Comparison of ENCODE assay signal across 8 cellular contexts in genomic region chr19:47391510-47392223, GRCh38. TPM values are rescaled to one million over a fixed set of nuclear protein-coding genes. Genes with fewer than 3 reads are reported as not detected.
A peak's percentile ranks its signal among the peaks of the same experiment; 100 is the strongest.
DNase-seq lines count a peak whose midpoint lies in the region; ATAC-seq and FAIRE-seq lines count a peak whose summit lies in the region.

No MANE protein-coding gene starts in this region.

- DNase-seq in Caki2 (ENCODE audit: low read depth): peak; percentile 58
- DNase-seq in HUDEP-2 (lab: John Stamatoyannopoulos, UW; ENCODE audit: unreplicated experiment in 76 of 76): peak in 69 of 76 experiments; percentile 12 to 97 (median 72)
- DNase-seq in RCC 7860 (ENCODE audit: low spot score): peak; percentile 37
- DNase-seq in activated T-cell treated with anti-CD3 and anti-CD28 coated beads, Interleukin-2, amount 50 U/mL, for 72 hours: peak; percentile 80 to 86
- peak; percentile 57 for DNase-seq in fibroblast of the conjunctiva (ENCODE audit: low read depth)
- peak; percentile 52 for DNase-seq in neuronal stem cell (ENCODE audit: low spot score)
- DNase-seq in substantia nigra (lab: John Stamatoyannopoulos, UW): peak in 43 of 49 donors; percentile 1 to 82 (median 55)

- H3K4me1 Mint-ChIP-seq in activated T-cell treated with anti-CD3 and anti-CD28 coated beads, Interleukin-2, amount 50 U/mL, for 72 hours (ENCODE audit: low read depth): peaks cover 6% of the 10 kb centered on the region

- no peaks in the 10 kb centered on the region for H3K9me3 ChIP-seq in neuronal stem cell (replicated peaks in 1 of 2; ENCODE audit: control insufficient read depth in 2 of 2, insufficient read depth in 1 of 2, low read depth in 1 of 2, low read length in 2 of 2)

- H3K27ac Mint-ChIP-seq in activated T-cell treated with anti-CD3 and anti-CD28 coated beads, Interleukin-2, amount 50 U/mL, for 72 hours: no peak overlapping the region

- H3K4me3 ChIP-seq in neuronal stem cell (ENCODE audit: low read length in 2 of 2): no peak overlapping the region

- H3K36me3 ChIP-seq in neuronal stem cell (replicated peaks in 1 of 2; ENCODE audit: control insufficient read depth in 2 of 2, insufficient read depth in 2 of 2, low read length in 2 of 2): no peaks in the 10 kb centered on the region

- H3K27me3 Mint-ChIP-seq in activated T-cell treated with anti-CD3 and anti-CD28 coated beads, Interleukin-2, amount 50 U/mL, for 72 hours (ENCODE audit: low read depth): peaks cover 10% of the 10 kb centered on the region

- peak overlapping the region; percentile 59 for H2BK15ac ChIP-seq in neuronal stem cell (ENCODE audit: low read length)

- H3K9me3 Mint-ChIP-seq in activated T-cell treated with anti-CD3 and anti-CD28 coated beads, Interleukin-2, amount 50 U/mL, for 72 hours: no peaks in the 10 kb centered on the region

- no peaks in the 10 kb centered on the region for H3K36me3 Mint-ChIP-seq in activated T-cell treated with anti-CD3 and anti-CD28 coated beads, Interleukin-2, amount 50 U/mL, for 72 hours (ENCODE audit: insufficient read depth in 2 of 2)

- no peak overlapping the region for H3K4ac ChIP-seq in neuronal stem cell (ENCODE audit: low read length)

- no peak for FAIRE-seq in RCC 7860 (lab: Jason Lieb, UNC)

- no peak overlapping the region for H3K23ac ChIP-seq in neuronal stem cell (ENCODE audit: low read depth, low read length, poor library complexity)

- H4K8ac ChIP-seq in neuronal stem cell (ENCODE audit: low read depth, low read length): no peak overlapping the region

- H2BK120ac ChIP-seq in neuronal stem cell (ENCODE audit: low read depth, low read length): no peak overlapping the region

- no peaks in the 10 kb centered on the region for H3K27me3 ChIP-seq in neuronal stem cell (ENCODE audit: control insufficient read depth in 3 of 3, insufficient read depth in 3 of 3, low read depth in 1 of 3, low read length in 3 of 3)

- no CpG with 5 or more reads among the region's 15 CpGs for WGBS in neuronal stem cell (ENCODE audit: extremely low coverage in 2 of 2, insufficient read length in 2 of 2, insufficient replicate concordance in 1 of 2), 2 donors

- no peak overlapping the region for H3K4me3 Mint-ChIP-seq in activated T-cell treated with anti-CD3 and anti-CD28 coated beads, Interleukin-2, amount 50 U/mL, for 72 hours

- no peak overlapping the region for H4K91ac ChIP-seq in neuronal stem cell (ENCODE audit: low read depth, low read length, poor library complexity)

- H2BK5ac ChIP-seq in neuronal stem cell (ENCODE audit: low read length): no peak overlapping the region

- no peaks in the 10 kb centered on the region for H3K79me1 ChIP-seq in neuronal stem cell (ENCODE audit: low read depth, low read length)

- H3K4me2 ChIP-seq in neuronal stem cell (ENCODE audit: insufficient read depth, low read length, poor library complexity, severe bottlenecking): no peak overlapping the region

- H3K18ac ChIP-seq in neuronal stem cell (ENCODE audit: low read length): peak overlapping the region; percentile 92

- no peak overlapping the region for H2AK5ac ChIP-seq in neuronal stem cell (ENCODE audit: low read depth, low read length)

- no peak overlapping the region for H3K9ac ChIP-seq in neuronal stem cell (ENCODE audit: low read depth, low read length, poor library complexity)

- peak overlapping the region; percentile 85 for H2AFZ ChIP-seq in neuronal stem cell (ENCODE audit: low read length)

- ATAC-seq in activated T-cell treated with anti-CD3 and anti-CD28 coated beads, Interleukin-2, amount 50 U/mL, for 72 hours (replicated peaks in 1 of 2): peak; percentile 77 to 85
- no peak for ATAC-seq in HG03095 (IDR thresholded peaks at IDR 0.05; ENCODE audit: unreplicated experiment)

- H3K4me1 ChIP-seq in neuronal stem cell (ENCODE audit: control insufficient read depth in 2 of 2, insufficient read depth in 1 of 2, low read depth in 1 of 2, low read length in 2 of 2): peaks cover 4% of the 10 kb centered on the region in 2 donors

- in situ Hi-C loops in Caki2 (cut with HindIII; ENCODE audit: low pct_unique_long_range_greater_than_20kb, low sequenced_read_pairs): no loop called here

- no peak overlapping the region for H2BK12ac ChIP-seq in neuronal stem cell (ENCODE audit: low read length)

- peak overlapping the region; percentile 2 for H3K27ac ChIP-seq in neuronal stem cell (replicated peaks; ENCODE audit: low read length)
- H3K27ac ChIP-seq in substantia nigra (ENCODE audit: low read depth, low read length, poor library complexity, severe bottlenecking): no peak overlapping the region

- H3K14ac ChIP-seq in neuronal stem cell (ENCODE audit: low read length): no peak overlapping the region

RNA-seq across cellular contexts. Expression of gene MEIS3, which starts 27.7 kb away (rescaled TPM):
- total RNA-seq in Caki2 (2014; rRNA removed; shearing (Covaris generic); ENCODE audit: low replicate concordance): 41.7 and 44.4 TPM in 2 replicates
- under 1 TPM; 0.23 to 0.26 TPM for total RNA-seq in activated T-cell treated with anti-CD3 and anti-CD28 coated beads, Interleukin-2, amount 50 U/mL, for 72 hours
- polyA plus RNA-seq in neuronal stem cell (2013, experiment 1 of 2): 110 TPM
- 102 TPM for polyA plus RNA-seq in neuronal stem cell (2013, experiment 2 of 2)

RNA-seq across cellular contexts. Expression of gene DHX34, which starts 42.6 kb away (rescaled TPM):
- total RNA-seq in Caki2 (2014; rRNA removed; shearing (Covaris generic); ENCODE audit: low replicate concordance): 12.5 and 23.4 TPM in 2 replicates
- 10 to 100 TPM in 1 of 2 donors, 1 to 10 TPM in 1; 9.4 to 11.8 TPM for total RNA-seq in activated T-cell treated with anti-CD3 and anti-CD28 coated beads, Interleukin-2, amount 50 U/mL, for 72 hours
- 8.3 TPM for polyA plus RNA-seq in neuronal stem cell (2013, experiment 1 of 2)
- 8.3 TPM for polyA plus RNA-seq in neuronal stem cell (2013, experiment 2 of 2)

RNA-seq across cellular contexts. Expression of gene C5AR2, which starts 59.7 kb away (rescaled TPM):
- not detected in 2 replicates for total RNA-seq in Caki2 (2014; rRNA removed; shearing (Covaris generic); ENCODE audit: low replicate concordance)
- total RNA-seq in activated T-cell treated with anti-CD3 and anti-CD28 coated beads, Interleukin-2, amount 50 U/mL, for 72 hours: not detected
- polyA plus RNA-seq in neuronal stem cell (2013, experiment 1 of 2): not detected
- not detected for polyA plus RNA-seq in neuronal stem cell (2013, experiment 2 of 2)

Comparison
In these comparisons a context has a peak if more than half of its experiments do, and no peak if none do; other contexts are left out.
1. RNA of gene MEIS3, which starts 27.7 kb away (total RNA-seq): 41.7 to 44.4 TPM in Caki2; 0.23 to 0.26 TPM in activated T-cell treated with anti-CD3 and anti-CD28 coated beads, Interleukin-2, amount 50 U/mL, for 72 hours; every median in the first group is over 10 times any median in the second.
2. Peak in every context shown above with its lines, with median percentiles within 50 percentile points of each other: DNase-seq.